Comparison of ENCODE assay signal across 2 cellular contexts in genomic region chr6:107689190-107689589, GRCh38.
TF ChIP-seq lines count a peak whose summit lies in the region.

No MANE protein-coding gene starts in this region.

TF ChIP-seq in GM23338, 12 proteins besides CTCF, POLR2A, EP300 and RAD21 (continued from another document):
- TF ChIP-seq, protein P1, sequence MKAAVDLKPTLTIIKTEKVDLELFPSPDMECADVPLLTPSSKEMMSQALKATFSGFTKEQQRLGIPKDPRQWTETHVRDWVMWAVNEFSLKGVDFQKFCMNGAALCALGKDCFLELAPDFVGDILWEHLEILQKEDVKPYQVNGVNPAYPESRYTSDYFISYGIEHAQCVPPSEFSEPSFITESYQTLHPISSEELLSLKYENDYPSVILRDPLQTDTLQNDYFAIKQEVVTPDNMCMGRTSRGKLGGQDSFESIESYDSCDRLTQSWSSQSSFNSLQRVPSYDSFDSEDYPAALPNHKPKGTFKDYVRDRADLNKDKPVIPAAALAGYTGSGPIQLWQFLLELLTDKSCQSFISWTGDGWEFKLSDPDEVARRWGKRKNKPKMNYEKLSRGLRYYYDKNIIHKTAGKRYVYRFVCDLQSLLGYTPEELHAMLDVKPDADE (IDR thresholded peaks at IDR 0.05) = no peak
- TF ChIP-seq STAT1 (IDR thresholded peaks at IDR 0.05; ENCODE audit: unreplicated experiment) = no peak
- TF ChIP-seq, protein P2, sequence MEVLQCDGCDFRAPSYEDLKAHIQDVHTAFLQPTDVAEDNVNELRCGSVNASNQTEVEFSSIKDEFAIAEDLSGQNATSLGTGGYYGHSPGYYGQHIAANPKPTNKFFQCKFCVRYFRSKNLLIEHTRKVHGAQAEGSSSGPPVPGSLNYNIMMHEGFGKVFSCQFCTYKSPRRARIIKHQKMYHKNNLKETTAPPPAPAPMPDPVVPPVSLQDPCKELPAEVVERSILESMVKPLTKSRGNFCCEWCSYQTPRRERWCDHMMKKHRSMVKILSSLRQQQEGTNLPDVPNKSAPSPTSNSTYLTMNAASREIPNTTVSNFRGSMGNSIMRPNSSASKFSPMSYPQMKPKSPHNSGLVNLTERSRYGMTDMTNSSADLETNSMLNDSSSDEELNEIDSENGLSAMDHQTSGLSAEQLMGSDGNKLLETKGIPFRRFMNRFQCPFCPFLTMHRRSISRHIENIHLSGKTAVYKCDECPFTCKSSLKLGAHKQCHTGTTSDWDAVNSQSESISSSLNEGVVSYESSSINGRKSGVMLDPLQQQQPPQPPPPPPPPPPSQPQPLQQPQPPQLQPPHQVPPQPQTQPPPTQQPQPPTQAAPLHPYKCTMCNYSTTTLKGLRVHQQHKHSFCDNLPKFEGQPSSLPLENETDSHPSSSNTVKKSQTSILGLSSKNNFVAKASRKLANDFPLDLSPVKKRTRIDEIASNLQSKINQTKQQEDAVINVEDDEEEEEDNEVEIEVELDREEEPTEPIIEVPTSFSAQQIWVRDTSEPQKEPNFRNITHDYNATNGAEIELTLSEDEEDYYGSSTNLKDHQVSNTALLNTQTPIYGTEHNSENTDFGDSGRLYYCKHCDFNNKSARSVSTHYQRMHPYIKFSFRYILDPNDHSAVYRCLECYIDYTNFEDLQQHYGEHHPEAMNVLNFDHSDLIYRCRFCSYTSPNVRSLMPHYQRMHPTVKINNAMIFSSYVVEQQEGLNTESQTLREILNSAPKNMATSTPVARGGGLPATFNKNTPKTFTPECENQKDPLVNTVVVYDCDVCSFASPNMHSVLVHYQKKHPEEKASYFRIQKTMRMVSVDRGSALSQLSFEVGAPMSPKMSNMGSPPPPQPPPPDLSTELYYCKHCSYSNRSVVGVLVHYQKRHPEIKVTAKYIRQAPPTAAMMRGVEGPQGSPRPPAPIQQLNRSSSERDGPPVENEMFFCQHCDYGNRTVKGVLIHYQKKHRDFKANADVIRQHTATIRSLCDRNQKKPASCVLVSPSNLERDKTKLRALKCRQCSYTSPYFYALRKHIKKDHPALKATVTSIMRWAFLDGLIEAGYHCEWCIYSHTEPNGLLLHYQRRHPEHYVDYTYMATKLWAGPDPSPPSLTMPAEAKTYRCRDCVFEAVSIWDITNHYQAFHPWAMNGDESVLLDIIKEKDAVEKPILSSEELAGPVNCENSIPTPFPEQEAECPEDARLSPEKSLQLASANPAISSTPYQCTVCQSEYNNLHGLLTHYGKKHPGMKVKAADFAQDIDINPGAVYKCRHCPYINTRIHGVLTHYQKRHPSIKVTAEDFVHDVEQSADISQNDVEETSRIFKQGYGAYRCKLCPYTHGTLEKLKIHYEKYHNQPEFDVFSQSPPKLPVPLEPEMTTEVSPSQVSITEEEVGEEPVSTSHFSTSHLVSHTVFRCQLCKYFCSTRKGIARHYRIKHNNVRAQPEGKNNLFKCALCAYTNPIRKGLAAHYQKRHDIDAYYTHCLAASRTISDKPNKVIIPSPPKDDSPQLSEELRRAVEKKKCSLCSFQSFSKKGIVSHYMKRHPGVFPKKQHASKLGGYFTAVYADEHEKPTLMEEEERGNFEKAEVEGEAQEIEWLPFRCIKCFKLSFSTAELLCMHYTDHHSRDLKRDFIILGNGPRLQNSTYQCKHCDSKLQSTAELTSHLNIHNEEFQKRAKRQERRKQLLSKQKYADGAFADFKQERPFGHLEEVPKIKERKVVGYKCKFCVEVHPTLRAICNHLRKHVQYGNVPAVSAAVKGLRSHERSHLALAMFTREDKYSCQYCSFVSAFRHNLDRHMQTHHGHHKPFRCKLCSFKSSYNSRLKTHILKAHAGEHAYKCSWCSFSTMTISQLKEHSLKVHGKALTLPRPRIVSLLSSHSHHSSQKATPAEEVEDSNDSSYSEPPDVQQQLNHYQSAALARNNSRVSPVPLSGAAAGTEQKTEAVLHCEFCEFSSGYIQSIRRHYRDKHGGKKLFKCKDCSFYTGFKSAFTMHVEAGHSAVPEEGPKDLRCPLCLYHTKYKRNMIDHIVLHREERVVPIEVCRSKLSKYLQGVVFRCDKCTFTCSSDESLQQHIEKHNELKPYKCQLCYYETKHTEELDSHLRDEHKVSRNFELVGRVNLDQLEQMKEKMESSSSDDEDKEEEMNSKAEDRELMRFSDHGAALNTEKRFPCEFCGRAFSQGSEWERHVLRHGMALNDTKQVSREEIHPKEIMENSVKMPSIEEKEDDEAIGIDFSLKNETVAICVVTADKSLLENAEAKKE (CRISPR knock-in tag; IDR thresholded peaks at IDR 0.05) = no peak
- no peak for TF ChIP-seq JUNB (IDR thresholded peaks at IDR 0.05; ENCODE audit: unreplicated experiment)
- no peak for TF ChIP-seq EZH2 (IDR thresholded peaks at IDR 0.05; ENCODE audit: low read depth, unreplicated experiment)
- TF ChIP-seq NANOG (IDR thresholded peaks at IDR 0.05; ENCODE audit: borderline replicate concordance) = no peak
- TF ChIP-seq EZH2phosphoT487 (IDR thresholded peaks at IDR 0.05; ENCODE audit: unreplicated experiment) = no peak
- TF ChIP-seq, protein P3, sequence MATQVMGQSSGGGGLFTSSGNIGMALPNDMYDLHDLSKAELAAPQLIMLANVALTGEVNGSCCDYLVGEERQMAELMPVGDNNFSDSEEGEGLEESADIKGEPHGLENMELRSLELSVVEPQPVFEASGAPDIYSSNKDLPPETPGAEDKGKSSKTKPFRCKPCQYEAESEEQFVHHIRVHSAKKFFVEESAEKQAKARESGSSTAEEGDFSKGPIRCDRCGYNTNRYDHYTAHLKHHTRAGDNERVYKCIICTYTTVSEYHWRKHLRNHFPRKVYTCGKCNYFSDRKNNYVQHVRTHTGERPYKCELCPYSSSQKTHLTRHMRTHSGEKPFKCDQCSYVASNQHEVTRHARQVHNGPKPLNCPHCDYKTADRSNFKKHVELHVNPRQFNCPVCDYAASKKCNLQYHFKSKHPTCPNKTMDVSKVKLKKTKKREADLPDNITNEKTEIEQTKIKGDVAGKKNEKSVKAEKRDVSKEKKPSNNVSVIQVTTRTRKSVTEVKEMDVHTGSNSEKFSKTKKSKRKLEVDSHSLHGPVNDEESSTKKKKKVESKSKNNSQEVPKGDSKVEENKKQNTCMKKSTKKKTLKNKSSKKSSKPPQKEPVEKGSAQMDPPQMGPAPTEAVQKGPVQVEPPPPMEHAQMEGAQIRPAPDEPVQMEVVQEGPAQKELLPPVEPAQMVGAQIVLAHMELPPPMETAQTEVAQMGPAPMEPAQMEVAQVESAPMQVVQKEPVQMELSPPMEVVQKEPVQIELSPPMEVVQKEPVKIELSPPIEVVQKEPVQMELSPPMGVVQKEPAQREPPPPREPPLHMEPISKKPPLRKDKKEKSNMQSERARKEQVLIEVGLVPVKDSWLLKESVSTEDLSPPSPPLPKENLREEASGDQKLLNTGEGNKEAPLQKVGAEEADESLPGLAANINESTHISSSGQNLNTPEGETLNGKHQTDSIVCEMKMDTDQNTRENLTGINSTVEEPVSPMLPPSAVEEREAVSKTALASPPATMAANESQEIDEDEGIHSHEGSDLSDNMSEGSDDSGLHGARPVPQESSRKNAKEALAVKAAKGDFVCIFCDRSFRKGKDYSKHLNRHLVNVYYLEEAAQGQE (IDR thresholded peaks at IDR 0.05; ENCODE audit: unreplicated experiment) = no peak
- no peak for TF ChIP-seq ZNF331 (CRISPR knock-in tag; IDR thresholded peaks at IDR 0.05; ENCODE audit: low read depth)
- no peak for TF ChIP-seq CREB1 (CRISPR knock-in tag; IDR thresholded peaks at IDR 0.05; ENCODE audit: low read depth)
- no peak for TF ChIP-seq POLR2AphosphoS5 (IDR thresholded peaks at IDR 0.05; ENCODE audit: low read depth)
TF ChIP-seq in GM23338: peak in this region for 0.

TF ChIP-seq in H1, 55 proteins besides CTCF, POLR2A, EP300 and RAD21 (continued from another document):
- no peak for TF ChIP-seq GABPA (IDR thresholded peaks at IDR 0.05; ENCODE audit: borderline replicate concordance, insufficient read depth, low read length)
- no peak for TF ChIP-seq CEBPB (IDR thresholded peaks at IDR 0.05; ENCODE audit: low read depth, low read length)
- TF ChIP-seq TBP (IDR thresholded peaks at IDR 0.05; ENCODE audit: low read depth, low read length) = no peak
- no peak for TF ChIP-seq MAFK (IDR thresholded peaks at IDR 0.05; ENCODE audit: low read depth, low read length)
- TF ChIP-seq, protein P4, sequence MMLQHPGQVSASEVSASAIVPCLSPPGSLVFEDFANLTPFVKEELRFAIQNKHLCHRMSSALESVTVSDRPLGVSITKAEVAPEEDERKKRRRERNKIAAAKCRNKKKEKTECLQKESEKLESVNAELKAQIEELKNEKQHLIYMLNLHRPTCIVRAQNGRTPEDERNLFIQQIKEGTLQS (IDR thresholded peaks at IDR 0.05; ENCODE audit: insufficient read depth, low read depth, low read length) = no peak
- TF ChIP-seq CBX8 (IDR thresholded peaks at IDR 0.05; ENCODE audit: borderline replicate concordance, low read depth, low read length) = no peak
- TF ChIP-seq SP4 (IDR thresholded peaks at IDR 0.05; ENCODE audit: low read length) = no peak
- TF ChIP-seq ATF2 (IDR thresholded peaks at IDR 0.05; ENCODE audit: low read length) = no peak
- no peak for TF ChIP-seq CREB1 (IDR thresholded peaks at IDR 0.05)
- TF ChIP-seq SIRT6 (IDR thresholded peaks at IDR 0.05; ENCODE audit: low read length) = no peak
- no peak for TF ChIP-seq FOSL1 (IDR thresholded peaks at IDR 0.05; ENCODE audit: insufficient read depth, low read depth, low read length)
- TF ChIP-seq RBBP5 (IDR thresholded peaks at IDR 0.05; ENCODE audit: borderline replicate concordance, low read depth, low read length) = no peak
